Comparison of ENCODE assay signal across 9 cellular contexts in genomic region chr15:85710340-85710842, GRCh38.
DNase-seq lines count a peak whose midpoint lies in the region; ATAC-seq, FAIRE-seq and TF ChIP-seq lines count a peak whose summit lies in the region.
"Had no signal": no experiment of that assay in that cellular context is flagged by ENCODE, and none has a peak within 500 bp of the region (broad histone marks: within the 10 kb centered on the region; RNA-seq: fewer than 3 reads in every experiment).

No MANE protein-coding gene starts in this region.

- no peak for TF ChIP-seq CTCF in HepG2 (CRISPR knock-in tag; IDR thresholded peaks at IDR 0.05)
- no peak for TF ChIP-seq CTCF in chondrocyte (IDR thresholded peaks at IDR 0.05)
- TF ChIP-seq CTCF in gastroesophageal sphincter (IDR thresholded peaks at IDR 0.05): no peak

- TF ChIP-seq POLR2A in HepG2 (IDR thresholded peaks at IDR 0.05; ENCODE audit: insufficient read depth in 1 of 2, low read depth in 2 of 2, low read length in 2 of 2) (no peak), gastroesophageal sphincter (IDR thresholded peaks at IDR 0.05) (no peak)

- CTCF ChIA-PET in CD4-positive, alpha-beta memory T cell (lab: Charles Lee; ENCODE audit: partially characterized antibody): interaction anchor here (0.8 to 1.6 kb wide), 3 partner anchors 8 to 94 kb away, joined by 3 read pairs; no protein-coding TSS in a partner anchor
- CTCF ChIA-PET in HepG2 (lab: Yijun Ruan, JAX; ENCODE audit: low intra/inter-chr PET ratio, low total read pairs): no interaction called here

- no peaks in the 10 kb centered on the region for H3K27me3 ChIP-seq in CD4-positive, alpha-beta memory T cell (ENCODE audit: insufficient read depth, low read length)
- H3K27me3 ChIP-seq in HepG2 (ENCODE audit: control insufficient read depth in 1 of 2, insufficient read depth in 2 of 2, low read length in 2 of 2) (no peaks in the 10 kb centered on the region), gastroesophageal sphincter (no peaks in the 10 kb centered on the region)

- no peak overlapping the region for H3K4me2 ChIP-seq in HepG2 (ENCODE audit: low read depth, low read length)

- H3K9me3 Mint-ChIP-seq in CD4-positive, alpha-beta memory T cell: peaks cover 0 to 3% (median 0%) of the 10 kb centered on the region in 8 donors
- no peaks in the 10 kb centered on the region for H3K9me3 Mint-ChIP-seq in chondrocyte (ENCODE audit: low read depth)

- H3K4me3 ChIP-seq in CD4-positive, alpha-beta memory T cell (ENCODE audit: low read length in 2 of 2): no peak overlapping the region
- H3K4me3 ChIP-seq in HepG2 (replicated peaks in 1 of 3; ENCODE audit: insufficient read depth in 1 of 3, low read depth in 2 of 3, low read length in 3 of 3): no peak overlapping the region
- no peak overlapping the region for H3K4me3 ChIP-seq in gastroesophageal sphincter

- peaks cover 61 to 75% (median 64%) of the 10 kb centered on the region in 4 donors for H3K4me1 Mint-ChIP-seq in CD4-positive, alpha-beta memory T cell
- H3K4me1 Mint-ChIP-seq in chondrocyte (ENCODE audit: low read depth): peaks cover 51% of the 10 kb centered on the region

- peak overlapping the region in 6 of 7 donors; percentile 72 to 94 (median 90) for H3K27ac Mint-ChIP-seq in CD4-positive, alpha-beta memory T cell
- no peak overlapping the region for H3K27ac Mint-ChIP-seq in chondrocyte (ENCODE audit: unreplicated experiment)

- no peaks in the 10 kb centered on the region for H3K27me3 Mint-ChIP-seq in CD4-positive, alpha-beta memory T cell
- no peaks in the 10 kb centered on the region for H3K27me3 Mint-ChIP-seq in chondrocyte (ENCODE audit: low read depth)

- no peak for TF ChIP-seq EP300 in HepG2 (IDR thresholded peaks at IDR 0.05; ENCODE audit: low read depth in 2 of 2, low read length in 2 of 2)
- TF ChIP-seq EP300 in HepG2 (CRISPR knock-in tag; IDR thresholded peaks at IDR 0.05; ENCODE audit: borderline replicate concordance): no peak
- no peak for TF ChIP-seq EP300 in gastroesophageal sphincter (IDR thresholded peaks at IDR 0.05)

- peaks cover 49% of the 10 kb centered on the region for H3K4me1 ChIP-seq in CD4-positive, alpha-beta memory T cell (ENCODE audit: insufficient read depth, low read length)
- H3K4me1 ChIP-seq in HepG2 (ENCODE audit: insufficient read depth, low read length): peaks cover 33% of the 10 kb centered on the region
- peaks cover 15 to 52% (median 15%) of the 10 kb centered on the region in 3 donors for H3K4me1 ChIP-seq in gastroesophageal sphincter

- peak overlapping the region in 6 of 8 donors; percentile 36 to 56 (median 51) for H3K4me3 Mint-ChIP-seq in CD4-positive, alpha-beta memory T cell
- no peak overlapping the region for H3K4me3 Mint-ChIP-seq in chondrocyte (ENCODE audit: unreplicated experiment)

- DNase-seq in CD4-positive, alpha-beta memory T cell: no peak
- peak; percentile 44 for DNase-seq in activated naive CD4-positive, alpha-beta T cell treated with anti-CD3 and anti-CD28 coated beads, Interleukin-2, amount 50 U/mL, for 16 hours
- no peak for DNase-seq in 8988T
- no peak for DNase-seq in HepG2 (ENCODE audit: low spot score)
- no peak for DNase-seq in chondrocyte (ENCODE audit: low spot score)
- DNase-seq: MV-4-11 had no signal

- intact Hi-C loops in CD4-positive, alpha-beta memory T cell (cut with micrococcal nuclease): no loop called here
- intact Hi-C loops in HepG2 (cut with micrococcal nuclease; ENCODE audit: unreplicated experiment): no loop called here

- no peak for TF ChIP-seq RAD21 in HepG2 (CRISPR knock-in tag; IDR thresholded peaks at IDR 0.05)

- in situ Hi-C loops in HepG2 (cut with HindIII; ENCODE audit: extremely low pct_ligation_motif_present, low pct_unique_long_range_greater_than_20kb): loop anchor here (25.0 kb wide), 1 partner anchor 423 kb away; no protein-coding TSS in a partner anchor

- H3K9ac ChIP-seq in HepG2 (ENCODE audit: insufficient read depth, low read depth, low read length): no peak overlapping the region

- peak overlapping the region; percentile 34 for H3K27ac ChIP-seq in CD4-positive, alpha-beta memory T cell (ENCODE audit: low read depth, low read length)
- H3K27ac ChIP-seq in HepG2 (ENCODE audit: extremely low read length, insufficient read depth, low read length) (no peak overlapping the region), gastroesophageal sphincter (peak overlapping the region in 2 of 4 donors; percentile 9 to 81)

- POLR2A ChIA-PET in CD4-positive, alpha-beta memory T cell (lab: Charles Lee; ENCODE audit: partially characterized antibody): interaction anchor here (0.6 to 3.1 kb wide), 5 partner anchors 8 to 1110 kb away, joined by 3 to 34 read pairs (median 4); partner anchors contain the start of gene ZSCAN2
- POLR2A ChIA-PET in HepG2 (lab: Yijun Ruan, JAX): no interaction called here

- ATAC-seq in GM18867 (IDR thresholded peaks at IDR 0.05; ENCODE audit: unreplicated experiment) (peak; percentile 53), HG02798 (IDR thresholded peaks at IDR 0.05; ENCODE audit: poor library complexity, unreplicated experiment) (peak; percentile 74), HepG2 (no peak), gastroesophageal sphincter (no peak)

- no peaks in the 10 kb centered on the region for H4K20me1 ChIP-seq in HepG2 (ENCODE audit: insufficient read depth, low read length)

- H3K36me3 Mint-ChIP-seq in CD4-positive, alpha-beta memory T cell: peaks cover 55 to 74% of the 10 kb centered on the region in 2 donors
- peaks cover 22% of the 10 kb centered on the region for H3K36me3 Mint-ChIP-seq in chondrocyte (ENCODE audit: low read depth)

- H3K79me2 ChIP-seq in HepG2 (ENCODE audit: insufficient read depth, low read length): no peaks in the 10 kb centered on the region

- no peak for FAIRE-seq in HepG2 (lab: Jason Lieb, UNC)

- H3K36me3 ChIP-seq in CD4-positive, alpha-beta memory T cell (ENCODE audit: insufficient read depth, low read length): peaks cover 42% of the 10 kb centered on the region
- peaks cover 0 to 15% of the 10 kb centered on the region in 2 experiments; a peak in 1 of 5 replicates for H3K36me3 ChIP-seq in HepG2 (replicated peaks in 1 of 2; ENCODE audit: control insufficient read depth in 1 of 2, insufficient read depth in 2 of 2, low read length in 2 of 2)
- peaks cover 0 to 73% of the 10 kb centered on the region in 2 donors for H3K36me3 ChIP-seq in gastroesophageal sphincter

- no TSS peak for BruUV-seq in HepG2 (replicated peaks; lab: Mats Ljungman, UMichigan)

- 93% methylated on average over 7 of the region's 7 CpGs for WGBS in HepG2 (ENCODE audit: low lambda C conversion rate)
- WGBS in gastroesophageal sphincter (ENCODE audit: low coverage in 1 of 2), 2 donors: 86 to 88% methylated on average over 2 to 7 of the region's 7 CpGs

- H2AFZ ChIP-seq in HepG2 (ENCODE audit: low read length): no peak overlapping the region

- no peaks in the 10 kb centered on the region for H3K9me3 ChIP-seq in CD4-positive, alpha-beta memory T cell (ENCODE audit: control insufficient read depth in 1 of 2, low read length in 2 of 2)
- H3K9me3 ChIP-seq in HepG2 (ENCODE audit: low read length) (no peaks in the 10 kb centered on the region), gastroesophageal sphincter (no peaks in the 10 kb centered on the region)

TF ChIP-seq in HepG2, 621 proteins besides CTCF, POLR2A, EP300 and RAD21 (continues in another document):
- TF ChIP-seq ZFP36 (IDR thresholded peaks at IDR 0.05; ENCODE audit: borderline replicate concordance, low read depth, low read length, partially characterized antibody): no peak
- TF ChIP-seq MLLT10 (CRISPR knock-in tag; IDR thresholded peaks at IDR 0.05): no peak
- no peak for TF ChIP-seq PAF1 (CRISPR knock-in tag; IDR thresholded peaks at IDR 0.05)
- no peak for TF ChIP-seq ZNF646 (CRISPR knock-in tag; IDR thresholded peaks at IDR 0.05)

Comparison
In these comparisons a context has a peak if more than half of its experiments do, and no peak if none do; other contexts are left out.
1. ATAC-seq: peak in GM18867 (single experiment) and HG02798 (single experiment); none in HepG2 (single experiment) and gastroesophageal sphincter (single experiment).